Comparison of ENCODE assay signal across 10 cellular contexts in the genomic region with DNA sequence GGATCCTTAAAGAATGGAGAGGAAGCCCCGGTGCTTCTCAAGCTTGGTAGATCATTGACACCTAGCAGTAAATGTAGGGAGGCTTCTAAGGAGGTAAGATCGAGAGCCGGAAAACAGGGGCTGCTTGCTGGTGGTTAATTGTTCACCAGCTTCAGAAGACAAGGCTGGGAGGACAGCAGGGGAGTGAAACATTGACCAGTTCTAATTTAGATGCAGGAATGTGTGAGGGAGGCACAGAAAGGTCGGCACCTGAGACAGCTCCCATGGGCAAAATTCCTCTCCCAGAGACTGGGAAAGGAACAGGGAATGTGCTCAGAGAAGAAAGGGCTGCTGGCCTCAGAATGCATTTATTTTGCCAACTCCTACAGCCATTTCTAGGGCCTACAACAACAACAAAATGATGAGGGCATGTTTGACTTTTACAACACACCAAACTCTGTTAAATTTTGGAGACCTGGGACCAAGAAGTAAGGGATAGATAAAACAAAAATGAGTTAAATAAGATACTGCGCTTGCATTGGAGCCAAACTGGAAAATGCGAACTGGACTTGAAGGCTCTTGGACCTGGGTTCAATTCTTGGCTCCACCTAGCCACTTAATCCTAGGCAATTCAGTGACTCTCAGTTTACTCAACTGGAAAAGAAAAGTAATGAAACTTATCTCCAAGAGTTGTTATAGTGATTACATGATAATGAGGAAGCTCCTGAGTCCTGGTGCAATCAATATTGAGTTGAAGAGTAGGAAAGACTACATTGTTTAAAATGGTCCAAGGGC. TPM values are rescaled to one million over a fixed set of nuclear protein-coding genes. Genes with fewer than 3 reads are reported as not detected.
DNase-seq lines count a peak whose midpoint lies in the region; TF ChIP-seq lines count a peak whose summit lies in the region.
"Had no signal": no experiment of that assay in that cellular context is flagged by ENCODE, and none has a peak within 500 bp of the region (broad histone marks: within the 10 kb centered on the region; RNA-seq: fewer than 3 reads in every experiment).

No MANE protein-coding gene starts in this region.

- H3K4me3 ChIP-seq in HUES64 (ENCODE audit: low read length) (no peak overlapping the region), kidney epithelial cell (ENCODE audit: low read depth, low read length) (no peak overlapping the region), tibial artery (no peak overlapping the region), ovary (no peak overlapping the region)

- H3K9me3 Mint-ChIP-seq in T-helper 2 cell treated with Interferon-gamma antibody and Interleukin-4, amounts not matched to agents 5 μg/mL and 100 μg/mL, for 36 hours = no peaks in the 10 kb centered on the region
- H3K9me3 Mint-ChIP-seq: activated T-cell treated with anti-CD3 and anti-CD28 coated beads, Interleukin-2, amount 50 U/mL, for 4 hours; CD4-positive, alpha-beta T cell; stimulated activated naive CD8-positive, alpha-beta T cell treated with anti-CD3 and anti-CD28 coated beads, Interleukin-15, Interleukin-2, amounts not matched to agents 100 ng/mL and 50 ng/mL, for 24 hours had no signal

- H3K4me1 ChIP-seq in HUES64 (ENCODE audit: insufficient read depth, low read length) (peaks cover 26% of the 10 kb centered on the region), tibial artery (peaks cover 0 to 59% (median 19%) of the 10 kb centered on the region in 4 donors), ovary (ENCODE audit: insufficient read depth) (peaks cover 16% of the 10 kb centered on the region)

- H3K27ac ChIP-seq in HUES64 (ENCODE audit: low read depth, low read length) (peak overlapping the region; percentile 69), tibial artery (peak overlapping the region; percentile 45 to 51), ovary (peak overlapping the region in 1 of 2 donors; percentile 26)

- no peaks in the 10 kb centered on the region for H3K4me1 Mint-ChIP-seq in T-helper 2 cell treated with Interferon-gamma antibody and Interleukin-4, amounts not matched to agents 5 μg/mL and 100 μg/mL, for 36 hours (ENCODE audit: low read depth)

- no peaks in the 10 kb centered on the region for H3K9me3 ChIP-seq in HUES64 (ENCODE audit: insufficient read depth, low read depth, low read length)
- no peaks in the 10 kb centered on the region for H3K9me3 ChIP-seq in tibial artery
- H3K9me3 ChIP-seq in ovary = no peaks in the 10 kb centered on the region

- TF ChIP-seq CTCF in kidney epithelial cell (IDR thresholded peaks at IDR 0.05; ENCODE audit: insufficient read depth, low read length, poor library complexity, severe bottlenecking) (no peak), tibial artery (IDR thresholded peaks at IDR 0.05) (no peak), ovary (IDR thresholded peaks at IDR 0.05) (no peak)

- intact Hi-C loops in tibial artery (cut with DNase I; ENCODE audit: low total_unique reads) = no loop called here
- intact Hi-C loops in ovary (cut with DNase I) = no loop called here

- TF ChIP-seq EP300 in ovary (IDR thresholded peaks at IDR 0.05) = no peak

- H3K36me3 ChIP-seq in HUES64 (ENCODE audit: insufficient read depth, low read length) (no peaks in the 10 kb centered on the region), kidney epithelial cell (ENCODE audit: control insufficient read depth, insufficient read depth, low read length) (no peaks in the 10 kb centered on the region), tibial artery (no peaks in the 10 kb centered on the region), ovary (no peaks in the 10 kb centered on the region)

- no peak overlapping the region for H3K27ac Mint-ChIP-seq in T-helper 2 cell treated with Interferon-gamma antibody and Interleukin-4, amounts not matched to agents 5 μg/mL and 100 μg/mL, for 36 hours
- H3K27ac Mint-ChIP-seq: CD4-positive, alpha-beta T cell; stimulated activated naive CD8-positive, alpha-beta T cell treated with anti-CD3 and anti-CD28 coated beads, Interleukin-15, Interleukin-2, amounts not matched to agents 100 ng/mL and 50 ng/mL, for 24 hours had no signal

- no peaks in the 10 kb centered on the region for H3K27me3 Mint-ChIP-seq in T-helper 2 cell treated with Interferon-gamma antibody and Interleukin-4, amounts not matched to agents 5 μg/mL and 100 μg/mL, for 36 hours (ENCODE audit: low read depth)
- H3K27me3 Mint-ChIP-seq: CD4-positive, alpha-beta T cell had no signal

- TF ChIP-seq POLR2A in ovary (IDR thresholded peaks at IDR 0.05) = no peak

- H3K4me3 Mint-ChIP-seq in T-helper 2 cell treated with Interferon-gamma antibody and Interleukin-4, amounts not matched to agents 5 μg/mL and 100 μg/mL, for 36 hours = no peak overlapping the region
- H3K4me3 Mint-ChIP-seq: activated T-cell treated with anti-CD3 and anti-CD28 coated beads, Interleukin-2, amount 50 U/mL, for 4 hours; CD4-positive, alpha-beta T cell; stimulated activated naive CD8-positive, alpha-beta T cell treated with anti-CD3 and anti-CD28 coated beads, Interleukin-15, Interleukin-2, amounts not matched to agents 100 ng/mL and 50 ng/mL, for 24 hours had no signal

- WGBS in HUES64 = 43% methylated on average over 6 of the region's 6 CpGs
- WGBS in ovary, 3 donors = 42 to 58% (median 44%) methylated on average over 6 of the region's 6 CpGs

- DNase-seq in astrocyte of the hippocampus (ENCODE audit: low read depth, low spot score) = peak; percentile 87
- peak; percentile 82 for DNase-seq in kidney epithelial cell (ENCODE audit: low read depth)
- no peak for DNase-seq in tibial artery
- no peak for DNase-seq in ovary
- no peak for DNase-seq in T1000 (lab: John Stamatoyannopoulos, UW)
- no peak for DNase-seq in T-helper 2 cell treated with Interferon-gamma antibody and Interleukin-4, amounts not matched to agents 5 μg/mL and 100 μg/mL, for 36 hours (ENCODE audit: low spot score)
- DNase-seq: activated T-cell treated with anti-CD3 and anti-CD28 coated beads, Interleukin-2, amount 50 U/mL, for 4 hours; CD4-positive, alpha-beta T cell had no signal

- H3K27me3 ChIP-seq in HUES64 (ENCODE audit: insufficient read depth, low read length) (no peaks in the 10 kb centered on the region), kidney epithelial cell (ENCODE audit: control insufficient read depth, insufficient read depth, low read length) (no peaks in the 10 kb centered on the region), tibial artery (no peaks in the 10 kb centered on the region), ovary (no peaks in the 10 kb centered on the region)

- H3K9ac ChIP-seq in HUES64 (ENCODE audit: low read depth, low read length) = 0 out of 2 replicates have a peak overlapping the region, but pooled peaks have one; percentile 11

- H3K36me3 Mint-ChIP-seq in T-helper 2 cell treated with Interferon-gamma antibody and Interleukin-4, amounts not matched to agents 5 μg/mL and 100 μg/mL, for 36 hours (ENCODE audit: low read depth) = no peaks in the 10 kb centered on the region

RNA-seq across cellular contexts. Expression of gene FZD4, which starts 31.0 kb away (rescaled TPM):
- 3.9 TPM for polyA plus RNA-seq in HUES64 (2013, experiment 1 of 2)
- polyA plus RNA-seq in HUES64 (2013, experiment 2 of 2) = 4.9 TPM
- 7.1 and 7.5 TPM in 2 replicates for total RNA-seq in kidney epithelial cell
- 10 to 100 TPM; 14.0 to 30.7 (median 23.3) TPM for total RNA-seq in ovary
- 10 to 100 TPM; 15.0 to 53.5 TPM for polyA plus RNA-seq in ovary
- total RNA-seq: CD4-positive, alpha-beta T cell had no signal

Comparison
In these comparisons a context has a peak if more than half of its experiments do, and no peak if none do; other contexts are left out.
1. DNase-seq: peak in astrocyte of the hippocampus (single experiment) and kidney epithelial cell (single experiment); none in tibial artery (0 of 2), ovary (0 of 5), T1000 (single experiment) and T-helper 2 cell treated with Interferon-gamma antibody and Interleukin-4, amounts not matched to agents 5 μg/mL and 100 μg/mL, for 36 hours (single experiment).